23 cellular contexts compared by ENCODE assay signal in genomic region chr3:96101013-96101412, GRCh38.
DNase-seq lines count a peak whose midpoint lies in the region; ATAC-seq and TF ChIP-seq lines count a peak whose summit lies in the region.
"Had no signal": no experiment of that assay in that cellular context is flagged by ENCODE, and none has a peak within 500 bp of the region (broad histone marks: within the 10 kb centered on the region; RNA-seq: fewer than 3 reads in every experiment).

No MANE protein-coding gene starts in this region.

- DNase-seq in DMS 273 (lab: John Stamatoyannopoulos, UW; ENCODE audit: unreplicated experiment) = peak; percentile 61
- DNase-seq in LNCaP clone FGC (ENCODE audit: low read depth) = peak; percentile 65
- peak; percentile 9 for DNase-seq in NCI-H526 treated with DMSO at 0.1 percent for 48 hours (lab: John Stamatoyannopoulos, UW)
- no peak for DNase-seq in activated CD4-positive, alpha-beta T cell treated with anti-CD3 and anti-CD28 coated beads, Interleukin-2, amount 50 U/mL, for 4 hours
- no peak for DNase-seq in GM20000 (ENCODE audit: low spot score)
- DNase-seq: DMS79 treated with DMSO at 0.1 percent for 48 hours, GOT3, NCI-H1092, NCI-H146, NCI-H2029, NCI-H2171, NCI-H345, NCI-H748 treated with DMSO at 0.1 percent for 48 hours, SHP77 treated with DMSO at 0.1 percent for 48 hours, T-helper 2 cell had no signal

- no peak overlapping the region for H3K4me3 ChIP-seq in LNCaP clone FGC (ENCODE audit: low read depth, low read length)
- H3K4me3 ChIP-seq in iPS-20b (ENCODE audit: low read length) = peak overlapping the region; percentile 22; the same call in 1 of the 2 replicates
- H3K4me3 ChIP-seq: A549, K562, SK-N-MC had no signal

- no peaks in the 10 kb centered on the region for H3K27me3 ChIP-seq in iPS-20b (ENCODE audit: insufficient read depth, low read length)

- ATAC-seq in GM21515 (IDR thresholded peaks at IDR 0.05; ENCODE audit: unreplicated experiment) = no peak
- ATAC-seq: A549, HCT116, HepG2, K562 had no signal

- TF ChIP-seq CTCF in LNCaP clone FGC (IDR thresholded peaks at IDR 0.05; ENCODE audit: control insufficient read depth, extremely low read depth, insufficient read depth) = no peak
- TF ChIP-seq CTCF in GM20000 (IDR thresholded peaks at IDR 0.05; ENCODE audit: extremely low read depth, missing control alignments) = no peak

- no peaks in the 10 kb centered on the region for H3K36me3 ChIP-seq in iPS-20b (ENCODE audit: insufficient read depth, low read depth, low read length)

- H3K9ac ChIP-seq in iPS-20b (ENCODE audit: low read depth, low read length) = no peak overlapping the region

- no peak overlapping the region for H3K27ac ChIP-seq in iPS-20b (ENCODE audit: low read length)
- H3K27ac ChIP-seq: A549, RWPE1, SK-N-MC had no signal

- H3K4me1 ChIP-seq in iPS-20b (ENCODE audit: insufficient read depth, low read length) = peaks cover 7% of the 10 kb centered on the region; the same call in 1 of the 2 replicates
- H3K4me1 ChIP-seq: A549 had no signal

- no peaks in the 10 kb centered on the region for H3K9me3 ChIP-seq in iPS-20b (ENCODE audit: insufficient read depth, low read depth, low read length)
- H3K9me3 ChIP-seq: A549 had no signal

Comparison
In these comparisons a context has a peak if more than half of its experiments do, and no peak if none do; other contexts are left out.
1. DNase-seq: peak in DMS 273 (single experiment), LNCaP clone FGC (single experiment) and NCI-H526 treated with DMSO at 0.1 percent for 48 hours (single experiment); none in activated CD4-positive, alpha-beta T cell treated with anti-CD3 and anti-CD28 coated beads, Interleukin-2, amount 50 U/mL, for 4 hours (0 of 2) and GM20000 (single experiment).